ENCODE assay signal across 2 cellular contexts in the genomic region with DNA sequence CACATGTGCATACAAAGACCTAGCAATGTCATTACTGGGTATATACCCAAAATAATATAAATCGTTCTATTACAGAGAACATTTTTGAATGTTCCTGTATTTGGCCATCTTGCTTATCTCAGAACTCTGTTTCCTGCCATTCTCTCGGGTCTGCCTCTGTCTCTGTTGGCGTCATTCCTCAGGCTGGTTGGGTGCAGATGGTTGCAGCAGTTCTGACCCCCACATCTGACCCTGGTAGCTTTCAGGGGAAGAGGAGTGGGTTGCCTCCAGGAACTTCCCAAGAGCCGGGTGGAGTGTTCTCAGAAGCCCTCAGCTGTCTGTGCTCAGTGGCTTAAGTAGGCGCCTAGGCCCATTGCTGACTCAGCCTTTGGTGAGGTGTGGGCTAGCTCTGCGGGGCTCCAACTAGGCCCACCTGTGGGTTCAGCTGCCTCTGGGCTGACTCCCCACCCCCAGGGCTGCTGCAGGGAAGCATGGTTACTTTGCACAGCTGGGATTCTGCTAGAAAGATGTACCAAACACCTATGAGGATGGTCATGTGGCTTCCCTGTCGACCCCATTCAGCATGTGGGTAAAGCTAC.
A peak's percentile ranks its signal among the peaks of the same experiment; 100 is the strongest.
TF ChIP-seq lines count a peak whose summit lies in the region.

No MANE protein-coding gene starts in this region.

TF ChIP-seq in A549, 52 proteins besides CTCF, POLR2A, EP300 and RAD21:
- TF ChIP-seq, protein P1, sequence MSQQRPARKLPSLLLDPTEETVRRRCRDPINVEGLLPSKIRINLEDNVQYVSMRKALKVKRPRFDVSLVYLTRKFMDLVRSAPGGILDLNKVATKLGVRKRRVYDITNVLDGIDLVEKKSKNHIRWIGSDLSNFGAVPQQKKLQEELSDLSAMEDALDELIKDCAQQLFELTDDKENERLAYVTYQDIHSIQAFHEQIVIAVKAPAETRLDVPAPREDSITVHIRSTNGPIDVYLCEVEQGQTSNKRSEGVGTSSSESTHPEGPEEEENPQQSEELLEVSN (IDR thresholded peaks at IDR 0.05; ENCODE audit: borderline replicate concordance, low read depth), result no peak
- peak; percentile 10 for TF ChIP-seq MAFK (IDR thresholded peaks at IDR 0.05; ENCODE audit: partially characterized antibody)
TF ChIP-seq in A549: peak in this region for 1.

TF ChIP-seq in H1, 55 proteins besides CTCF, POLR2A, EP300 and RAD21:
- TF ChIP-seq, protein P2, sequence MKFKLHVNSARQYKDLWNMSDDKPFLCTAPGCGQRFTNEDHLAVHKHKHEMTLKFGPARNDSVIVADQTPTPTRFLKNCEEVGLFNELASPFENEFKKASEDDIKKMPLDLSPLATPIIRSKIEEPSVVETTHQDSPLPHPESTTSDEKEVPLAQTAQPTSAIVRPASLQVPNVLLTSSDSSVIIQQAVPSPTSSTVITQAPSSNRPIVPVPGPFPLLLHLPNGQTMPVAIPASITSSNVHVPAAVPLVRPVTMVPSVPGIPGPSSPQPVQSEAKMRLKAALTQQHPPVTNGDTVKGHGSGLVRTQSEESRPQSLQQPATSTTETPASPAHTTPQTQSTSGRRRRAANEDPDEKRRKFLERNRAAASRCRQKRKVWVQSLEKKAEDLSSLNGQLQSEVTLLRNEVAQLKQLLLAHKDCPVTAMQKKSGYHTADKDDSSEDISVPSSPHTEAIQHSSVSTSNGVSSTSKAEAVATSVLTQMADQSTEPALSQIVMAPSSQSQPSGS (IDR thresholded peaks at IDR 0.05; ENCODE audit: low read length), result no peak
- TF ChIP-seq MAFK (IDR thresholded peaks at IDR 0.05; ENCODE audit: low read depth, low read length), result peak; percentile 44; the same call in 1 of the 2 replicates
- no peak for TF ChIP-seq SIRT6 (IDR thresholded peaks at IDR 0.05; ENCODE audit: low read length)
- no peak for TF ChIP-seq CBX5 (IDR thresholded peaks at IDR 0.05; ENCODE audit: low read depth, low read length)
